In genomic region chr10:109956454-109957091, GRCh38 we compare ENCODE assay signal across 9 cellular contexts. TPM values are rescaled to one million over a fixed set of nuclear protein-coding genes. Genes with fewer than 3 reads are reported as not detected.
DNase-seq lines count a peak whose midpoint lies in the region; ATAC-seq and TF ChIP-seq lines count a peak whose summit lies in the region.
"Had no signal": no experiment of that assay in that cellular context is flagged by ENCODE, and none has a peak within 500 bp of the region (broad histone marks: within the 10 kb centered on the region; RNA-seq: fewer than 3 reads in every experiment).

No MANE protein-coding gene starts in this region.

- H3K36me3 Mint-ChIP-seq in T-helper 2 cell treated with Interferon-gamma antibody and Interleukin-4, amounts not matched to agents 5 μg/mL and 100 μg/mL, for 36 hours (ENCODE audit: low read depth), result no peaks in the 10 kb centered on the region

- ATAC-seq in GM21737 (IDR thresholded peaks at IDR 0.05; ENCODE audit: unreplicated experiment), result peak; percentile 75
- ATAC-seq in heart left ventricle, result peak in 1 of 4 donors; percentile 57

- peaks cover 2% of the 10 kb centered on the region for H3K4me1 Mint-ChIP-seq in T-helper 2 cell treated with Interferon-gamma antibody and Interleukin-4, amounts not matched to agents 5 μg/mL and 100 μg/mL, for 36 hours (ENCODE audit: low read depth)

- H3K27ac ChIP-seq in heart left ventricle, result no peak overlapping the region

- TF ChIP-seq POLR2A in heart left ventricle (IDR thresholded peaks at IDR 0.05), result no peak

- H3K4me1 ChIP-seq in heart left ventricle, result peaks cover 0 to 13% (median 3%) of the 10 kb centered on the region in 12 donors

- H3K27me3 Mint-ChIP-seq in T-helper 2 cell treated with Interferon-gamma antibody and Interleukin-4, amounts not matched to agents 5 μg/mL and 100 μg/mL, for 36 hours (ENCODE audit: low read depth), result peaks cover 17% of the 10 kb centered on the region

- H3K4me3 Mint-ChIP-seq in T-helper 2 cell treated with Interferon-gamma antibody and Interleukin-4, amounts not matched to agents 5 μg/mL and 100 μg/mL, for 36 hours, result no peak overlapping the region

- H3K4me3 ChIP-seq in heart left ventricle, result no peak overlapping the region

- peak in 11 of 12 donors; percentile 12 to 55 (median 33) for TF ChIP-seq CTCF in heart left ventricle (IDR thresholded peaks at IDR 0.05)

- no peaks in the 10 kb centered on the region for H3K36me3 ChIP-seq in heart left ventricle

- peak; percentile 69 for DNase-seq in ACHN
- peak; percentile 81 for DNase-seq in ELR (ENCODE audit: low read depth)
- DNase-seq in HT-29 (ENCODE audit: low spot score), result peak; percentile 68
- peak; percentile 18 for DNase-seq in T-helper 2 cell treated with Interferon-gamma antibody and Interleukin-4, amounts not matched to agents 5 μg/mL and 100 μg/mL, for 36 hours (ENCODE audit: low spot score)
- DNase-seq in heart left ventricle, result no peak
- DNase-seq in stimulated activated CD8-positive, alpha-beta memory T cell treated with anti-CD3 and anti-CD28 coated beads, Interleukin-4, amount 100 ng/mL, for 48 hours, result peak; percentile 34
- no peak for DNase-seq in T-helper 9 cell
- DNase-seq: left cardiac atrium had no signal

- H3K9me3 Mint-ChIP-seq in T-helper 2 cell treated with Interferon-gamma antibody and Interleukin-4, amounts not matched to agents 5 μg/mL and 100 μg/mL, for 36 hours, result no peaks in the 10 kb centered on the region

- H3K27me3 ChIP-seq in heart left ventricle, result no peaks in the 10 kb centered on the region

- intact Hi-C loops in heart left ventricle (cut with DNase I), result no loop called here

- H3K27ac Mint-ChIP-seq in T-helper 2 cell treated with Interferon-gamma antibody and Interleukin-4, amounts not matched to agents 5 μg/mL and 100 μg/mL, for 36 hours, result no peak overlapping the region

- peaks cover 0 to 11% (median 0%) of the 10 kb centered on the region in 12 donors for H3K9me3 ChIP-seq in heart left ventricle

- in situ Hi-C loops in ACHN (cut with HindIII; ENCODE audit: low pct_ligation_motif_present, low pct_unique_long_range_greater_than_20kb, low sequenced_read_pairs), result no loop called here

- 90 to 100% (median 98%) methylated on average over 2 of the region's 2 CpGs for WGBS in heart left ventricle, 4 donors

RNA-seq across cellular contexts. Expression of gene XPNPEP1, which starts 33.3 kb away (rescaled TPM):
- 192 and 240 TPM in 2 replicates for total RNA-seq in HT-29 (2014; rRNA removed; shearing (Covaris generic))
- total RNA-seq in heart left ventricle, result 10 to 100 TPM; 30.5 to 77.0 (median 48.9) TPM
- 10 to 100 TPM; 14.5 to 42.5 TPM for polyA plus RNA-seq in heart left ventricle

RNA-seq across cellular contexts. Expression of gene ADD3, which starts 51.2 kb away (rescaled TPM):
- total RNA-seq in HT-29 (2014; rRNA removed; shearing (Covaris generic)), result 63.0 and 73.6 TPM in 2 replicates
- 100 to 1,000 TPM in 5 of 9 donors, 10 to 100 TPM in 4; 47.9 to 659 (median 103) TPM for total RNA-seq in heart left ventricle
- 10 to 100 TPM; 28.8 to 51.8 TPM for polyA plus RNA-seq in heart left ventricle

Comparison
In these comparisons a context has a peak if more than half of its experiments do, and no peak if none do; other contexts are left out.
1. DNase-seq: peak in ACHN (single experiment), ELR (single experiment), HT-29 (single experiment), T-helper 2 cell treated with Interferon-gamma antibody and Interleukin-4, amounts not matched to agents 5 μg/mL and 100 μg/mL, for 36 hours (single experiment) and stimulated activated CD8-positive, alpha-beta memory T cell treated with anti-CD3 and anti-CD28 coated beads, Interleukin-4, amount 100 ng/mL, for 48 hours (single experiment); none in heart left ventricle (0 of 5) and T-helper 9 cell (single experiment).